In genomic region chr9:117205806-117206205, GRCh38 we compare ENCODE assay signal across 18 cellular contexts.
DNase-seq lines count a peak whose midpoint lies in the region; TF ChIP-seq lines count a peak whose summit lies in the region.
"Had no signal": no experiment of that assay in that cellular context is flagged by ENCODE, and none has a peak within 500 bp of the region (broad histone marks: within the 10 kb centered on the region; RNA-seq: fewer than 3 reads in every experiment).

No MANE protein-coding gene starts in this region.

- no peak overlapping the region for H3K4me3 ChIP-seq in choroid plexus epithelial cell (ENCODE audit: low read depth, low read length)
- H3K4me3 ChIP-seq: BLaER1 treated with 17β-estradiol and CSF1 and Interleukin-3, amounts not matched to agents 10 nM and 100 nM; MG63 had no signal

- TF ChIP-seq CTCF in choroid plexus epithelial cell (conservative IDR thresholded peaks at IDR 0.05; ENCODE audit: low read depth, low read length): no peak

- DNase-seq in DMS53 (lab: John Stamatoyannopoulos, UW) (peak; percentile 73), NCI-H146 treated with DMSO at 0.1 percent for 48 hours (lab: John Stamatoyannopoulos, UW; ENCODE audit: unreplicated experiment) (peak; percentile 32), choroid plexus epithelial cell (ENCODE audit: low read depth) (peak; percentile 31), non-pigmented ciliary epithelial cell (ENCODE audit: low read depth) (peak; percentile 20), GDM1 (lab: John Stamatoyannopoulos, UW) (no peak), SIG-M5 (lab: John Stamatoyannopoulos, UW) (no peak)
- no peak for DNase-seq in effector CD4-positive, alpha-beta T cell
- DNase-seq: CD8-positive, alpha-beta T cell; GOT3; Kasumi-1; MG63; NCI-H1048; NCI-H1436; NCI-H446 treated with DMSO at 0.1 percent for 48 hours; NCI-H82; SHP77; T-cell had no signal

Comparison
In these comparisons a context has a peak if more than half of its experiments do, and no peak if none do; other contexts are left out.
1. DNase-seq: peak in DMS53 (single experiment), NCI-H146 treated with DMSO at 0.1 percent for 48 hours (single experiment), choroid plexus epithelial cell (single experiment) and non-pigmented ciliary epithelial cell (single experiment); none in GDM1 (single experiment), effector CD4-positive, alpha-beta T cell (single experiment) and SIG-M5 (single experiment).